Comparison of ENCODE assay signal across 9 cellular contexts in the genomic region with DNA sequence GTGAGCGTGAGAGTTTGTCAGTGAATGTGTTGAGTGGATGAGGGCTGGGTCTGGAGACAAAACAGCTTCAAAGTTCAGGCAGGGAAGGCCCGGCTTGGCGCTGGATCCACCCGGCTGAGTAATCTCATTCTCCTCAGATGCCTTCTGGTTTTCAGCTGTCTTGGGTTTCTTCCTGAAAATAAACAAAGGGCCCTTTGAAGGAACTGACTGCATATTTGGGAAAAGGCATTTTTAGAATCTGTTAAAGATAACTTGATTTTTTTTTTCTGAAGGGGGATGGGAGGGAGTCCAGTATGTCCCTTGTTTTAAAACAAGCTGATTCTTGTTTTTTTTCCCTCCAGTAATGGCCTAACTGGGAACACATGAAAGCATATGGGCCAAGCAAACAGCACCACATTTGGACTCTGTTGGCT.
DNase-seq lines count a peak whose midpoint lies in the region; ATAC-seq and TF ChIP-seq lines count a peak whose summit lies in the region.
"Had no signal": no experiment of that assay in that cellular context is flagged by ENCODE, and none has a peak within 500 bp of the region (broad histone marks: within the 10 kb centered on the region; RNA-seq: fewer than 3 reads in every experiment).

No MANE protein-coding gene starts in this region.

- H3K9me3 ChIP-seq in aorta (ENCODE audit: control insufficient read depth, low read length), result no peaks in the 10 kb centered on the region

- peaks cover 0 to 4% of the 10 kb centered on the region in 2 donors for H3K36me3 ChIP-seq in aorta (ENCODE audit: control insufficient read depth in 1 of 2, insufficient read depth in 2 of 2, low read length in 1 of 2)

- DNase-seq in NCI-H82 (lab: John Stamatoyannopoulos, UW) (peak; percentile 32), NCI-H82 treated with DMSO at 0.1 percent for 48 hours (lab: John Stamatoyannopoulos, UW; ENCODE audit: unreplicated experiment) (no peak), foreskin melanocyte (peak; percentile 96), neural crest cell (ENCODE audit: low read depth, low spot score) (peak; percentile 26), aorta (peak; percentile 68 to 79), DMS114 treated with DMSO at 0.1 percent for 48 hours (lab: John Stamatoyannopoulos, UW; ENCODE audit: unreplicated experiment) (no peak), NCI-H345 (lab: John Stamatoyannopoulos, UW) (no peak)

- peaks cover 4 to 10% of the 10 kb centered on the region in 2 donors for H3K4me1 ChIP-seq in aorta (ENCODE audit: control insufficient read depth in 1 of 2, insufficient read depth in 2 of 2, low read length in 2 of 2)

- no peak overlapping the region for H3K4me3 ChIP-seq in aorta (ENCODE audit: low read length in 2 of 2)

- H3K27ac Mint-ChIP-seq in neural crest cell (ENCODE audit: unreplicated experiment), result peak overlapping the region; percentile 54

- peak overlapping the region in 1 of 2 donors; percentile 45 for H3K27ac ChIP-seq in aorta (ENCODE audit: low read depth in 1 of 2, low read length in 2 of 2)
- H3K27ac ChIP-seq: 22Rv1 had no signal

- peaks cover 10% of the 10 kb centered on the region for H3K36me3 Mint-ChIP-seq in neural crest cell (ENCODE audit: low read depth)

- peaks cover 15% of the 10 kb centered on the region for H3K4me1 Mint-ChIP-seq in neural crest cell

- WGBS in aorta, 2 donors, result 28 to 31% methylated on average over 4 of the region's 4 CpGs

- no peaks in the 10 kb centered on the region for H3K27me3 Mint-ChIP-seq in neural crest cell (ENCODE audit: low read depth)

- no peaks in the 10 kb centered on the region for H3K27me3 ChIP-seq in aorta (ENCODE audit: control insufficient read depth in 1 of 2, insufficient read depth in 2 of 2, low read length in 1 of 2)

- H3K4me3 Mint-ChIP-seq in neural crest cell, result peak overlapping the region; percentile 31

- H3K9me3 Mint-ChIP-seq in neural crest cell, result no peaks in the 10 kb centered on the region

- peak; percentile 64 for ATAC-seq in aorta (ENCODE audit: low FRiP score)
- no peak for ATAC-seq in GM18909 (IDR thresholded peaks at IDR 0.05; ENCODE audit: poor library complexity, unreplicated experiment)

- TF ChIP-seq CTCF in neural crest cell (conservative IDR thresholded peaks at IDR 0.05), result no peak

- intact Hi-C loops in aorta (cut with DNase I), result loop anchor here in 1 of 2 donors (5.0 kb wide), 1 partner anchor 712 kb away; no protein-coding TSS in a partner anchor

Comparison
In these comparisons a context has a peak if more than half of its experiments do, and no peak if none do; other contexts are left out.
1. DNase-seq: peak in NCI-H82 (single experiment), foreskin melanocyte (single experiment), neural crest cell (single experiment) and aorta (2 of 2); none in NCI-H82 treated with DMSO at 0.1 percent for 48 hours (single experiment), DMS114 treated with DMSO at 0.1 percent for 48 hours (single experiment) and NCI-H345 (single experiment).